Comparison of ENCODE assay signal across 8 cellular contexts in genomic region chr16:20898938-20899502, GRCh38. TPM values are rescaled to one million over a fixed set of nuclear protein-coding genes. Genes with fewer than 3 reads are reported as not detected.
DNase-seq lines count a peak whose midpoint lies in the region; ATAC-seq, FAIRE-seq and TF ChIP-seq lines count a peak whose summit lies in the region.

No MANE protein-coding gene starts in this region.

- no peak overlapping the region for H2BK5ac ChIP-seq in trophoblast cell (ENCODE audit: low read depth, low read length, poor library complexity)

- peak overlapping the region; percentile 90 for H3K4me3 ChIP-seq in DOHH2 (ENCODE audit: low read length)
- peak overlapping the region; percentile 50 for H3K4me3 ChIP-seq in RWPE2 (ENCODE audit: severe bottlenecking)
- H3K4me3 ChIP-seq in esophagus (ENCODE audit: low read depth in 1 of 2, low read length in 2 of 2): peak overlapping the region; percentile 55 to 88
- no peak overlapping the region for H3K4me3 ChIP-seq in trophoblast cell (ENCODE audit: low read depth, low read length)

- no peak overlapping the region for H4K91ac ChIP-seq in trophoblast cell (ENCODE audit: low read depth, low read length)

- no peak overlapping the region for H3K18ac ChIP-seq in trophoblast cell (ENCODE audit: low read length)

- no peak overlapping the region for H4K12ac ChIP-seq in trophoblast cell (ENCODE audit: low read depth, low read length)

- H3K27me3 ChIP-seq in DOHH2 (ENCODE audit: control insufficient read depth, low read length) (no peaks in the 10 kb centered on the region), RWPE2 (ENCODE audit: insufficient read depth, poor library complexity, severe bottlenecking) (no peaks in the 10 kb centered on the region), esophagus (ENCODE audit: control insufficient read depth in 1 of 2, insufficient read depth in 2 of 2, low read length in 2 of 2) (no peaks in the 10 kb centered on the region), trophoblast cell (ENCODE audit: insufficient read depth, low read length) (no peaks in the 10 kb centered on the region)

- H4K20me1 ChIP-seq in DOHH2 (ENCODE audit: control insufficient read depth, insufficient read depth, low read depth, low read length): 0 out of 2 replicates have a peak, but pooled peaks cover 4% of the 10 kb centered on the region

- peaks cover 42% of the 10 kb centered on the region for H3K4me1 ChIP-seq in DOHH2 (ENCODE audit: control insufficient read depth, low read length)
- H3K4me1 ChIP-seq in RWPE2 (ENCODE audit: insufficient read depth, poor library complexity, severe bottlenecking): peaks cover 29% of the 10 kb centered on the region
- peaks cover 0 to 4% of the 10 kb centered on the region in 2 donors for H3K4me1 ChIP-seq in esophagus (ENCODE audit: control insufficient read depth in 2 of 2, insufficient read depth in 2 of 2, low read length in 1 of 2)
- H3K4me1 ChIP-seq in trophoblast cell (ENCODE audit: control insufficient read depth in 1 of 2, insufficient read depth in 2 of 2, low read length in 2 of 2): peaks cover 3 to 6% of the 10 kb centered on the region in 2 experiments

- H2AK5ac ChIP-seq in trophoblast cell (ENCODE audit: low read length): no peak overlapping the region

- H3K36me3 ChIP-seq in DOHH2 (ENCODE audit: control insufficient read depth, low read length): peaks cover 21% of the 10 kb centered on the region
- peaks cover 25% of the 10 kb centered on the region for H3K36me3 ChIP-seq in RWPE2 (ENCODE audit: low read depth)
- H3K36me3 ChIP-seq in esophagus (ENCODE audit: control insufficient read depth in 2 of 2, insufficient read depth in 2 of 2, low read length in 1 of 2): no peaks in the 10 kb centered on the region
- H3K36me3 ChIP-seq in trophoblast cell (ENCODE audit: control insufficient read depth in 1 of 2, insufficient read depth in 2 of 2, low read length in 2 of 2): peaks cover 0 to 11% of the 10 kb centered on the region in 2 experiments

- ATAC-seq in RWPE2 (ENCODE audit: low read depth): no peak
- no peak for ATAC-seq in GM21737 (IDR thresholded peaks at IDR 0.05; ENCODE audit: unreplicated experiment)

- H3K79me2 ChIP-seq in DOHH2 (ENCODE audit: control insufficient read depth, low read length) (peaks cover 62% of the 10 kb centered on the region), trophoblast cell (ENCODE audit: control insufficient read depth, insufficient read depth, low read length, poor library complexity) (peaks cover 12% of the 10 kb centered on the region)

- H3F3A ChIP-seq in DOHH2 (ENCODE audit: control insufficient read depth, insufficient read depth): peaks cover 3% of the 10 kb centered on the region; the same call in 1 of the 2 replicates

- H3K79me1 ChIP-seq in trophoblast cell (ENCODE audit: low read length): peaks cover 19% of the 10 kb centered on the region

- H3K9me3 ChIP-seq in DOHH2 (ENCODE audit: control insufficient read depth, insufficient read depth, low read length): no peaks in the 10 kb centered on the region
- H3K9me3 ChIP-seq in RWPE2 (ENCODE audit: severe bottlenecking): no peaks in the 10 kb centered on the region
- H3K9me3 ChIP-seq in esophagus (ENCODE audit: control insufficient read depth in 2 of 2, insufficient read depth in 1 of 2, low read depth in 1 of 2, low read length in 1 of 2): no peaks in the 10 kb centered on the region
- no peaks in the 10 kb centered on the region for H3K9me3 ChIP-seq in trophoblast cell (ENCODE audit: insufficient read depth, low read depth, low read length)

- no peak overlapping the region for H2AFZ ChIP-seq in trophoblast cell (ENCODE audit: insufficient read depth, low read length, poor library complexity)

- H2BK120ac ChIP-seq in trophoblast cell (ENCODE audit: insufficient read depth, low read length, poor library complexity): no peak overlapping the region

- H3K27ac ChIP-seq in DOHH2 (ENCODE audit: low read depth, low read length) (no peak overlapping the region), RWPE2 (ENCODE audit: poor library complexity, severe bottlenecking) (peak overlapping the region; percentile 94), esophagus (ENCODE audit: low read depth in 2 of 2, low read length in 1 of 2) (peak overlapping the region; percentile 97 to 98), trophoblast cell (ENCODE audit: low read depth, low read length) (no peak overlapping the region)

- DNase-seq in RWPE2 (ENCODE audit: low spot score): no peak
- DNase-seq in trophoblast cell: peak in 1 of 2 donors; percentile 84
- no peak for DNase-seq in GM19239 (ENCODE audit: insufficient read length, low spot score)
- no peak for DNase-seq in GM19240 (ENCODE audit: insufficient read length, low spot score)
- DNase-seq in COR-L47 (lab: John Stamatoyannopoulos, UW): no peak

- TF ChIP-seq CTCF in DOHH2 (IDR thresholded peaks at IDR 0.05; ENCODE audit: low read depth, low read length, poor library complexity, severe bottlenecking) (no peak), RWPE2 (IDR thresholded peaks at IDR 0.05; ENCODE audit: poor library complexity, severe bottlenecking) (no peak)

- no peaks in the 10 kb centered on the region for H3K9me2 ChIP-seq in DOHH2 (replicated peaks; ENCODE audit: control insufficient read depth, low read length)

- H3K4me2 ChIP-seq in DOHH2 (ENCODE audit: low read length): peak overlapping the region; percentile 82
- peak overlapping the region; percentile 88 for H3K4me2 ChIP-seq in trophoblast cell (ENCODE audit: low read length)

- no peak for FAIRE-seq in GM19239 (lab: Jason Lieb, UNC)

- no peak overlapping the region for H4K8ac ChIP-seq in trophoblast cell (ENCODE audit: low read depth, low read length)

- no peak overlapping the region for H2BK12ac ChIP-seq in trophoblast cell (ENCODE audit: low read length)

- H3K4ac ChIP-seq in trophoblast cell (ENCODE audit: low read depth, low read length): peak overlapping the region; percentile 41

- H3K14ac ChIP-seq in trophoblast cell (ENCODE audit: low read length): no peak overlapping the region

- 32 to 33% methylated on average over 8 of the region's 8 CpGs for WGBS in esophagus, 2 donors
- no CpG with 5 or more reads among the region's 8 CpGs for WGBS in trophoblast cell (ENCODE audit: extremely low coverage, insufficient coverage, insufficient read length)

- H3K9ac ChIP-seq in trophoblast cell (ENCODE audit: low read length): no peak overlapping the region

- H3K23ac ChIP-seq in trophoblast cell (ENCODE audit: low read length): no peak overlapping the region

RNA-seq across cellular contexts. Expression of gene DCUN1D3, which starts 1.1 kb away (rescaled TPM):
- polyA plus RNA-seq in esophagus: 1 to 10 TPM; 3.2 to 6.5 TPM
- 7.3 and 7.9 TPM in 2 replicates for polyA plus RNA-seq in trophoblast cell (2013)

RNA-seq across cellular contexts. Expression of gene LYRM1, which starts 1.6 kb away (rescaled TPM):
- polyA plus RNA-seq in esophagus: 10 to 100 TPM; 15.8 to 15.9 TPM
- 14.8 and 16.5 TPM in 2 replicates for polyA plus RNA-seq in trophoblast cell (2013)

Comparison
In these comparisons a context has a peak if more than half of its experiments do, and no peak if none do; other contexts are left out.
1. H3K27ac ChIP-seq: peak in RWPE2 (single experiment) and esophagus (2 of 2); none in DOHH2 (single experiment) and trophoblast cell (single experiment).